ENCODE assay signal across 10 cellular contexts in the genomic region with DNA sequence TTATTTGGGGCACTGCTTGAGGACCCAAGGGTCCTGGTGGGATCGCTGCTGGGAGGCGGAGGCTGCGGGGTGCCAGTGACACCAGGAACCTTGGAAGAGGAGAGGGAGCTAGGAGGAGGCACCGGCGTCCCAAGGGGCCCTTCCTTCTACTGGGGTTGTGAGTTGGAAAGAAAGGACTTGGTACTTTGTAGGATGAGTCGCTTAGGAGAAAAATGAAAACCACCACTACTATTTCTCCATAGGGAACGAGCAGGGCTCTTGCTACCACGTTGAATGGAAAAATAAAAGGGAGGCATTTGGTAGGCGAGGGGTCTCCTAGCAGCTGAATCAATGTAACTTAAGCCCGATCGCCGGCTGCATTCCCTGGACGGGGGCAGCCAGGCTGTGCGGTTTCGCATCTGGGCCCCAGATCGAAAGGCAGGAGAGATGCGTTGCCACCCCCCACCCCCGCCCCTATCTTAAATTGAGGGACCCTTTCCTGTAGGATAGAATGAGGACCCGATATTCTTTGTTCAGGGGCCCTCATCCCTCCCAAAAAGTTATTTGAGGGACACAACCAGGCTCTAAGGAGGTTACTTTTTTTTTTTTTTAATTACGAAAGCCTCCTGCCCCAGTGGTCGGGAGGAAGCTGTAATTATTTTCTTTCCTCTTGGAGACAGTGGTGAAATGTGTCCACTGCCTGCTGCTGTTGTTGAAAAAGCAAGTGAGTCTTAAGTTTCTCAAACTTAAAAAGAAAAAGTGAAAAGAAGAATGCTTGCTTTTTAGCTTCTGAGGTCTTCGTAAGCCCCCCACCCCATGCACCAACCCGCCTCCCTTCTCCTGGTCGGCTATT. TPM values are rescaled to one million over a fixed set of nuclear protein-coding genes. Genes with fewer than 3 reads are reported as not detected.
DNase-seq lines count a peak whose midpoint lies in the region; ATAC-seq, FAIRE-seq and TF ChIP-seq lines count a peak whose summit lies in the region.
"Had no signal": no experiment of that assay in that cellular context is flagged by ENCODE, and none has a peak within 500 bp of the region (broad histone marks: within the 10 kb centered on the region; RNA-seq: fewer than 3 reads in every experiment).

No MANE protein-coding gene starts in this region.

- no peaks in the 10 kb centered on the region for H3K9me3 ChIP-seq in keratinocyte (ENCODE audit: control insufficient read depth, low read depth, low read length)
- H3K9me3 ChIP-seq in suprapubic skin = no peaks in the 10 kb centered on the region
- no peaks in the 10 kb centered on the region for H3K9me3 ChIP-seq in OCI-LY7 (ENCODE audit: low read length)

- no peak for FAIRE-seq in keratinocyte (lab: Jason Lieb, UNC)
- FAIRE-seq: colon, HTR-8/SVneo had no signal

- WGBS in suprapubic skin = 25% methylated on average over 24 of the region's 24 CpGs

- H3K4me3 Mint-ChIP-seq in T-helper 1 cell treated with Interleukin-12 subunit alpha and Interleukin-12 subunit beta and Interleukin-4 antibody, amounts not matched to agents 30 μg/mL and 1 μg/mL, for 36 hours = peak overlapping the region; percentile 86
- peak overlapping the region; percentile 93 for H3K4me3 Mint-ChIP-seq in activated CD8-positive, alpha-beta T cell treated with anti-CD3 and anti-CD28 coated beads for 36 hours

- H3K36me3 Mint-ChIP-seq in T-helper 1 cell treated with Interleukin-12 subunit alpha and Interleukin-12 subunit beta and Interleukin-4 antibody, amounts not matched to agents 30 μg/mL and 1 μg/mL, for 36 hours (ENCODE audit: low read depth) = no peaks in the 10 kb centered on the region
- H3K36me3 Mint-ChIP-seq in activated CD8-positive, alpha-beta T cell treated with anti-CD3 and anti-CD28 coated beads for 36 hours (ENCODE audit: low read depth) = peaks cover 27% of the 10 kb centered on the region

- H3K9me2 ChIP-seq in OCI-LY7 (ENCODE audit: insufficient read depth, low read length) = no peaks in the 10 kb centered on the region

- H2AFZ ChIP-seq in keratinocyte (ENCODE audit: control insufficient read depth, low read length) = no peak overlapping the region
- H2AFZ ChIP-seq in OCI-LY7 (ENCODE audit: low read length) = no peak overlapping the region

- no peaks in the 10 kb centered on the region for H3K9me3 Mint-ChIP-seq in T-helper 1 cell treated with Interleukin-12 subunit alpha and Interleukin-12 subunit beta and Interleukin-4 antibody, amounts not matched to agents 30 μg/mL and 1 μg/mL, for 36 hours
- H3K9me3 Mint-ChIP-seq in activated CD8-positive, alpha-beta T cell treated with anti-CD3 and anti-CD28 coated beads for 36 hours = no peaks in the 10 kb centered on the region

- no TSS peak for BruUV-seq in OCI-LY7 (replicated peaks; lab: Mats Ljungman, UMichigan)

- CTCF ChIA-PET in activated CD8-positive, alpha-beta T cell treated with anti-CD3 and anti-CD28 coated beads for 36 hours (lab: Charles Lee) = interaction anchor here (1.2 to 1.3 kb wide), 2 partner anchors 36 to 115 kb away, joined by 3 to 4 read pairs; no protein-coding TSS in a partner anchor
- CTCF ChIA-PET in OCI-LY7 (lab: Charles Lee; ENCODE audit: unreplicated experiment) = no interaction called here

- peaks cover 68% of the 10 kb centered on the region for H3K27me3 Mint-ChIP-seq in T-helper 1 cell treated with Interleukin-12 subunit alpha and Interleukin-12 subunit beta and Interleukin-4 antibody, amounts not matched to agents 30 μg/mL and 1 μg/mL, for 36 hours (ENCODE audit: low read depth)
- peaks cover 59% of the 10 kb centered on the region for H3K27me3 Mint-ChIP-seq in activated CD8-positive, alpha-beta T cell treated with anti-CD3 and anti-CD28 coated beads for 36 hours

- H3K4me1 Mint-ChIP-seq in T-helper 1 cell treated with Interleukin-12 subunit alpha and Interleukin-12 subunit beta and Interleukin-4 antibody, amounts not matched to agents 30 μg/mL and 1 μg/mL, for 36 hours (ENCODE audit: low read depth) = peaks cover 22% of the 10 kb centered on the region
- peaks cover 31% of the 10 kb centered on the region for H3K4me1 Mint-ChIP-seq in activated CD8-positive, alpha-beta T cell treated with anti-CD3 and anti-CD28 coated beads for 36 hours (ENCODE audit: low read depth)

- H3K9me1 ChIP-seq in keratinocyte (ENCODE audit: control insufficient read depth, extremely low read depth, insufficient read depth, low read length) = no peaks in the 10 kb centered on the region

- no peak overlapping the region for H3K9ac ChIP-seq in keratinocyte (ENCODE audit: control insufficient read depth, extremely low read depth, insufficient read depth, low read length)

- H3K27ac Mint-ChIP-seq in T-helper 1 cell treated with Interleukin-12 subunit alpha and Interleukin-12 subunit beta and Interleukin-4 antibody, amounts not matched to agents 30 μg/mL and 1 μg/mL, for 36 hours = no peak overlapping the region
- H3K27ac Mint-ChIP-seq in activated CD8-positive, alpha-beta T cell treated with anti-CD3 and anti-CD28 coated beads for 36 hours = no peak overlapping the region

- POLR2A ChIA-PET in activated CD8-positive, alpha-beta T cell treated with anti-CD3 and anti-CD28 coated beads for 36 hours (lab: Charles Lee) = interaction anchor here (1.1 kb wide), 1 partner anchor 15 kb away, joined by 3 read pairs; no protein-coding TSS in a partner anchor
- POLR2A ChIA-PET in OCI-LY7 (lab: Charles Lee) = no interaction called here

- H3K4me2 ChIP-seq in keratinocyte (ENCODE audit: control insufficient read depth, extremely low read depth, insufficient read depth, low read depth, low read length) (peak overlapping the region; percentile 83), OCI-LY7 (ENCODE audit: low read length) (no peak overlapping the region)

- no peak for TF ChIP-seq EP300 in suprapubic skin (IDR thresholded peaks at IDR 0.05)

- H3K27ac ChIP-seq in keratinocyte (ENCODE audit: control insufficient read depth, insufficient read depth, low read length) (no peak overlapping the region), suprapubic skin (no peak overlapping the region), OCI-LY7 (ENCODE audit: low read depth, low read length, poor library complexity, severe bottlenecking) (no peak overlapping the region)

- DNase-seq in T-helper 1 cell (no peak), keratinocyte (ENCODE audit: low read depth, low spot score) (no peak), suprapubic skin (ENCODE audit: low spot score in 2 of 2) (no peak), OCI-LY7 (ENCODE audit: low spot score) (no peak), CD1c-positive myeloid dendritic cell (ENCODE audit: extremely low spot score) (no peak), NCI-H146 (lab: John Stamatoyannopoulos, UW) (no peak)
- DNase-seq in activated CD8-positive, alpha-beta T cell treated with anti-CD3 and anti-CD28 coated beads for 36 hours = no peak

- no peaks in the 10 kb centered on the region for H4K20me1 ChIP-seq in keratinocyte (ENCODE audit: control insufficient read depth, extremely low read depth, insufficient read depth, low read length)
- H4K20me1 ChIP-seq in OCI-LY7 (ENCODE audit: insufficient read depth, low read length) = no peaks in the 10 kb centered on the region

- ATAC-seq in activated CD8-positive, alpha-beta T cell treated with anti-CD3 and anti-CD28 coated beads for 36 hours = no peak

- no peaks in the 10 kb centered on the region for H3K36me3 ChIP-seq in keratinocyte (ENCODE audit: control insufficient read depth in 2 of 2, extremely low read depth in 1 of 2, insufficient read depth in 2 of 2, low read length in 2 of 2)
- H3K36me3 ChIP-seq in suprapubic skin = no peaks in the 10 kb centered on the region
- no peaks in the 10 kb centered on the region for H3K36me3 ChIP-seq in OCI-LY7 (ENCODE audit: insufficient read depth, low read length)

- peaks cover 12% of the 10 kb centered on the region for H3K4me1 ChIP-seq in keratinocyte (ENCODE audit: control insufficient read depth, extremely low read depth, insufficient read depth, low read length)
- peaks cover 27% of the 10 kb centered on the region for H3K4me1 ChIP-seq in suprapubic skin
- H3K4me1 ChIP-seq in OCI-LY7 (ENCODE audit: insufficient read depth, low read length, poor library complexity, severe bottlenecking) = no peaks in the 10 kb centered on the region

- no peak for TF ChIP-seq POLR2A in suprapubic skin (IDR thresholded peaks at IDR 0.05)

- H3K27me3 ChIP-seq in keratinocyte (ENCODE audit: control insufficient read depth, extremely low read depth, insufficient read depth, low read length) = peaks cover 40% of the 10 kb centered on the region
- H3K27me3 ChIP-seq in suprapubic skin = peaks cover 64% of the 10 kb centered on the region

- peak overlapping the region; percentile 36 to 59 (median 53) for H3K4me3 ChIP-seq in keratinocyte (ENCODE audit: control insufficient read depth in 2 of 3, extremely low read depth in 1 of 3, insufficient read depth in 2 of 3, low read depth in 1 of 3, low read length in 3 of 3)
- H3K4me3 ChIP-seq in suprapubic skin = peak overlapping the region; percentile 51
- H3K4me3 ChIP-seq in OCI-LY7 (ENCODE audit: low read depth, low read length, poor library complexity, severe bottlenecking) = no peak overlapping the region

- no peak for TF ChIP-seq CTCF in activated CD8-positive, alpha-beta T cell treated with anti-CD3 and anti-CD28 coated beads for 36 hours (IDR thresholded peaks at IDR 0.05)
- TF ChIP-seq CTCF in keratinocyte (optimal IDR thresholded peaks at IDR 0.05 in 1 of 3, IDR thresholded peaks at IDR 0.05 in 1 of 3, conservative IDR thresholded peaks at IDR 0.05 in 1 of 3; ENCODE audit: extremely low read depth in 1 of 3, insufficient read depth in 2 of 3, low read length in 3 of 3) (no peak), suprapubic skin (IDR thresholded peaks at IDR 0.05) (no peak), OCI-LY7 (conservative IDR thresholded peaks at IDR 0.05; ENCODE audit: low read length) (no peak)

- intact Hi-C loops in activated CD8-positive, alpha-beta T cell treated with anti-CD3 and anti-CD28 coated beads for 36 hours (cut with micrococcal nuclease) = no loop called here
- intact Hi-C loops in OCI-LY7 (cut with micrococcal nuclease; ENCODE audit: unreplicated experiment) = no loop called here

- H3K79me2 ChIP-seq in keratinocyte (ENCODE audit: control insufficient read depth, insufficient read depth, low read length) (no peaks in the 10 kb centered on the region), OCI-LY7 (ENCODE audit: insufficient read depth, low read depth, low read length) (no peaks in the 10 kb centered on the region)

- dilution Hi-C loops in keratinocyte (cut with MboI; ENCODE audit: extremely low pct_ligation_motif_present, low sequenced_read_pairs) = no loop called here

RNA-seq across cellular contexts. Expression of gene IGFBP2, which starts 1.3 kb away (rescaled TPM):
- 100 to 1,000 TPM; 123 to 124 TPM for total RNA-seq in activated CD8-positive, alpha-beta T cell treated with anti-CD3 and anti-CD28 coated beads for 36 hours
- 3.9 to 47.0 TPM (median 10.2 TPM) in 3 replicates for polyA plus RNA-seq in keratinocyte
- 29.0 TPM for polyA plus RNA-seq in keratinocyte (2011; ENCODE audit: low read depth)
- 16.8 and 41.0 TPM in 2 replicates for polyA plus RNA-seq in keratinocyte (2011; cell fraction: cytosol; rRNA removed)
- polyA plus RNA-seq in keratinocyte (2011; cell fraction: nucleus; rRNA removed) = 43.8 and 102 TPM in 2 replicates
- 5.6 and 17.3 TPM in 2 replicates for polyA plus RNA-seq in keratinocyte (2012; ENCODE audit: low replicate concordance)
- 2.5 to 16.2 TPM (median 5.7 TPM) in 3 replicates for polyA minus RNA-seq in keratinocyte
- 42.2 TPM for polyA minus RNA-seq in keratinocyte (2011; cell fraction: cytosol; rRNA and poly(A)+ RNA removed)
- polyA minus RNA-seq in keratinocyte (2011; cell fraction: nucleus; rRNA and poly(A)+ RNA removed) = 31.9 and 32.7 TPM in 2 replicates
- total RNA-seq in suprapubic skin = 10 to 100 TPM in 3 of 4 donors, 1 to 10 TPM in 1; 7.5 to 28.3 (median 18.7) TPM
- 0.66 and 0.75 TPM in 2 replicates for total RNA-seq in OCI-LY7 (2014; rRNA removed; shearing (Covaris generic))
- 0.81 TPM in 1 of 2 replicates, not detected in the other for total RNA-seq in OCI-LY7 (2022)

Comparison
In these comparisons a context has a peak if more than half of its experiments do, and no peak if none do; other contexts are left out.
1. RNA of gene IGFBP2, which starts 1.3 kb away (total RNA-seq): 123 to 124 TPM in activated CD8-positive, alpha-beta T cell treated with anti-CD3 and anti-CD28 coated beads for 36 hours and 7.5 to 28.3 TPM in suprapubic skin; 0.66 to 0.81 TPM in OCI-LY7; every median in the first group is over 4 times any median in the second.